ENCODE assay signal across 13 cellular contexts in the genomic region with DNA sequence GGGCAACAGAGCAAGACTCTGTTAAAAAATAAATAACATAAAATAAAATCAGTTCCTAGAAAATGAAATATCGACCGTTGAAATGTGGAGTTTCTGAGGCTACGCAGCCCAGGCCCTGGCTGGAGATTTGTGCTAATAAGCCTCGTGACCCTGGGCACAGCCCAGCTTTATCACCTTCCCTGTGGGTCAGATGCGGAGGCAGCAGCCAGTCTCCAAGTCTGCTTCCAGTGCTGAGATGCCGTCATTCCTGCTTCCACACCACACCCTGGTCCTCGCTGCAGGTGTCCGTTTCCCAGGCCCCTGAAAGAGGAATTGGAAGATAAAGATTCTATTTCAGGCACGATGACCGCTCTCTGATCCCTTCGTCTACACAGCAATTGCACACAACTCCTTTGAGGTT.
"Had no signal": no experiment of that assay in that cellular context is flagged by ENCODE, and none has a peak within 500 bp of the region (broad histone marks: within the 10 kb centered on the region; RNA-seq: fewer than 3 reads in every experiment).

No MANE protein-coding gene starts in this region.

- H3K4me1 ChIP-seq: breast epithelium, tibial nerve had no signal

- H3K9me3 Mint-ChIP-seq: activated B cell treated with CpG ODN at 0.5 μM for 24 hours; activated naive CD4-positive, alpha-beta T cell treated with anti-CD3 and anti-CD28 coated beads, Interleukin-2, amount 10 ng/mL, durations not matched to agents 7 days and 5 days; activated naive CD8-positive, alpha-beta T cell treated with anti-CD3 and anti-CD28 coated beads, Interleukin-2, amount 50 U/mL, for 24 hours; central memory CD8-positive, alpha-beta T cell; nephron; T-helper 2 cell treated with Interferon-gamma antibody and Interleukin-4, amounts not matched to agents 5 μg/mL and 100 μg/mL, for 36 hours had no signal

- DNase-seq: activated gamma-delta T cell had no signal

- H3K27ac ChIP-seq: breast epithelium, left ventricle myocardium inferior, neutrophil, suprapubic skin, tibial nerve had no signal

- H3K36me3 Mint-ChIP-seq: activated naive CD4-positive, alpha-beta T cell treated with anti-CD3 and anti-CD28 coated beads, Interleukin-2, amount 10 ng/mL, durations not matched to agents 7 days and 5 days had no signal

- H3K36me3 ChIP-seq: breast epithelium, left ventricle myocardium inferior, neutrophil, suprapubic skin, tibial nerve had no signal

- H3K27ac Mint-ChIP-seq: activated B cell treated with CpG ODN at 0.5 μM for 24 hours; activated naive CD4-positive, alpha-beta T cell treated with anti-CD3 and anti-CD28 coated beads, Interleukin-2, amount 10 ng/mL, durations not matched to agents 7 days and 5 days; activated naive CD8-positive, alpha-beta T cell treated with anti-CD3 and anti-CD28 coated beads, Interleukin-2, amount 50 U/mL, for 24 hours; nephron; progenitor cell of endocrine pancreas; T-helper 2 cell treated with Interferon-gamma antibody and Interleukin-4, amounts not matched to agents 5 μg/mL and 100 μg/mL, for 36 hours had no signal

- H3K4me1 Mint-ChIP-seq: activated naive CD8-positive, alpha-beta T cell treated with anti-CD3 and anti-CD28 coated beads, Interleukin-2, amount 50 U/mL, for 24 hours; nephron had no signal

- H3K4me3 Mint-ChIP-seq: activated B cell treated with CpG ODN at 0.5 μM for 24 hours; activated naive CD4-positive, alpha-beta T cell treated with anti-CD3 and anti-CD28 coated beads, Interleukin-2, amount 10 ng/mL, durations not matched to agents 7 days and 5 days; activated naive CD8-positive, alpha-beta T cell treated with anti-CD3 and anti-CD28 coated beads, Interleukin-2, amount 50 U/mL, for 24 hours; nephron; T-helper 2 cell treated with Interferon-gamma antibody and Interleukin-4, amounts not matched to agents 5 μg/mL and 100 μg/mL, for 36 hours had no signal

- H3K4me3 ChIP-seq: breast epithelium, left ventricle myocardium inferior, suprapubic skin, tibial nerve had no signal

- H3K9me3 ChIP-seq: breast epithelium, left ventricle myocardium inferior, neutrophil, suprapubic skin, tibial nerve had no signal
